Comparison of ENCODE assay signal across 8 cellular contexts in genomic region chr17:38874505-38875419, GRCh38. TPM values are rescaled to one million over a fixed set of nuclear protein-coding genes. Genes with fewer than 3 reads are reported as not detected.
DNase-seq lines count a peak whose midpoint lies in the region; ATAC-seq and TF ChIP-seq lines count a peak whose summit lies in the region.

No MANE protein-coding gene starts in this region.

- no peaks in the 10 kb centered on the region for H3K27me3 Mint-ChIP-seq in activated CD4-positive, alpha-beta memory T cell treated with anti-CD3 and anti-CD28 coated beads for 36 hours

- in situ Hi-C loops in GM23248 (cut with MboI), result no loop called here

- intact Hi-C loops in activated CD4-positive, alpha-beta memory T cell treated with anti-CD3 and anti-CD28 coated beads for 36 hours (cut with micrococcal nuclease), result loop anchor here (5.0 kb wide), 1 partner anchor 93 kb away; the partner anchor contains the start of gene FBXO47

- H3F3A ChIP-seq in GM23248 (ENCODE audit: insufficient read depth) (peaks cover 47% of the 10 kb centered on the region), smooth muscle cell (ENCODE audit: low read depth) (peaks cover 22% of the 10 kb centered on the region)

- DNase-seq in GM23248 (peak; percentile 66), fibroblast of villous mesenchyme (ENCODE audit: low read depth) (no peak), smooth muscle cell (lab: John Stamatoyannopoulos, UW; ENCODE audit: unreplicated experiment) (no peak), dermis blood vessel endothelial cell (no peak), NCI-H187 (lab: John Stamatoyannopoulos, UW) (no peak), hepatic stellate cell (ENCODE audit: low spot score) (no peak)
- DNase-seq in activated CD4-positive, alpha-beta memory T cell treated with anti-CD3 and anti-CD28 coated beads for 36 hours, result no peak

- H3K36me3 Mint-ChIP-seq in activated CD4-positive, alpha-beta memory T cell treated with anti-CD3 and anti-CD28 coated beads for 36 hours, result peaks cover 25% of the 10 kb centered on the region

- no peak overlapping the region for H3K4me3 Mint-ChIP-seq in activated CD4-positive, alpha-beta memory T cell treated with anti-CD3 and anti-CD28 coated beads for 36 hours

- POLR2A ChIA-PET in activated CD4-positive, alpha-beta memory T cell treated with anti-CD3 and anti-CD28 coated beads for 36 hours (lab: Charles Lee), result no interaction called here

- H3K36me3 ChIP-seq in GM23248 (ENCODE audit: low read depth) (peaks cover 4% of the 10 kb centered on the region; the same call in 1 of the 2 replicates), smooth muscle cell (ENCODE audit: low read depth) (no peaks in the 10 kb centered on the region)

- H3K9me3 ChIP-seq in GM23248 (ENCODE audit: low read depth), result no peaks in the 10 kb centered on the region
- no peaks in the 10 kb centered on the region for H3K9me3 ChIP-seq in smooth muscle cell (replicated peaks; ENCODE audit: low read depth)

- no peak for TF ChIP-seq CTCF in fibroblast of villous mesenchyme (IDR thresholded peaks at IDR 0.05; ENCODE audit: insufficient read depth, low read depth, low read length)
- TF ChIP-seq CTCF in smooth muscle cell (IDR thresholded peaks at IDR 0.05; ENCODE audit: borderline replicate concordance, insufficient read depth, poor library complexity, severe bottlenecking), result no peak

- H4K20me1 ChIP-seq in GM23248 (ENCODE audit: insufficient read depth) (peaks cover 24% of the 10 kb centered on the region), smooth muscle cell (ENCODE audit: low read depth) (peaks cover 91% of the 10 kb centered on the region)

- H3K4me1 ChIP-seq in GM23248 (ENCODE audit: insufficient read depth) (peaks cover 63% of the 10 kb centered on the region), smooth muscle cell (ENCODE audit: low read depth) (peaks cover 42% of the 10 kb centered on the region)

- CTCF ChIA-PET in activated CD4-positive, alpha-beta memory T cell treated with anti-CD3 and anti-CD28 coated beads for 36 hours (lab: Charles Lee), result no interaction called here

- H3K4me2 ChIP-seq in GM23248 (ENCODE audit: unreplicated experiment), result peak overlapping the region; percentile 98
- H3K4me2 ChIP-seq in smooth muscle cell, result peak overlapping the region; percentile 97

- peaks cover 77% of the 10 kb centered on the region for H3K4me1 Mint-ChIP-seq in activated CD4-positive, alpha-beta memory T cell treated with anti-CD3 and anti-CD28 coated beads for 36 hours (ENCODE audit: low read depth)

- H3K9ac ChIP-seq in GM23248 (peak overlapping the region; percentile 99), smooth muscle cell (ENCODE audit: low read depth) (no peak overlapping the region)

- H3K4me3 ChIP-seq in GM23248, result peak overlapping the region; percentile 100
- peak overlapping the region; percentile 100 for H3K4me3 ChIP-seq in fibroblast of villous mesenchyme (ENCODE audit: low read depth, low read length)
- peak overlapping the region; percentile 5 for H3K4me3 ChIP-seq in smooth muscle cell

- no peaks in the 10 kb centered on the region for H3K9me2 ChIP-seq in GM23248 (ENCODE audit: insufficient read depth)

- no peaks in the 10 kb centered on the region for H3K9me3 Mint-ChIP-seq in activated CD4-positive, alpha-beta memory T cell treated with anti-CD3 and anti-CD28 coated beads for 36 hours

- H2AFZ ChIP-seq in GM23248 (no peak overlapping the region), smooth muscle cell (ENCODE audit: low read depth) (no peak overlapping the region)

- H3K27me3 ChIP-seq in GM23248 (replicated peaks; ENCODE audit: insufficient read depth) (no peaks in the 10 kb centered on the region), smooth muscle cell (ENCODE audit: low read depth) (no peaks in the 10 kb centered on the region)

- H3K27ac ChIP-seq in GM23248, result peak overlapping the region; percentile 47
- H3K27ac ChIP-seq in smooth muscle cell (ENCODE audit: low read depth), result no peak overlapping the region

- H3K27ac Mint-ChIP-seq in activated CD4-positive, alpha-beta memory T cell treated with anti-CD3 and anti-CD28 coated beads for 36 hours, result peak overlapping the region; percentile 65

- peaks cover 97% of the 10 kb centered on the region for H3K79me2 ChIP-seq in GM23248 (ENCODE audit: insufficient read depth)
- peaks cover 88% of the 10 kb centered on the region for H3K79me2 ChIP-seq in smooth muscle cell (ENCODE audit: low read depth)

- 36 to 40% methylated on average over 9 to 11 of the region's 11 CpGs for WGBS in GM23248 (ENCODE audit: low coverage in 1 of 2, low lambda C conversion rate in 2 of 2, missing lambda C conversion rate in 2 of 2), 2 experiments
- WGBS in smooth muscle cell (ENCODE audit: low lambda C conversion rate), result 53% methylated on average over 11 of the region's 11 CpGs

- no peak for ATAC-seq in GM21367 (IDR thresholded peaks at IDR 0.05; ENCODE audit: unreplicated experiment)

RNA-seq across cellular contexts. Expression of gene LASP1, which starts 4.9 kb away (rescaled TPM):
- total RNA-seq in GM23248 (2014; rRNA removed; shearing (Covaris generic)), result 207 and 250 TPM in 2 replicates
- polyA plus RNA-seq in GM23248 (2016; fragmentation: Nextera tagmentation; extraction: Ambion mirVana) (198 and 203 TPM in 2 replicates), smooth muscle cell (120 and 130 TPM in 2 replicates)
- total RNA-seq in activated CD4-positive, alpha-beta memory T cell treated with anti-CD3 and anti-CD28 coated beads for 36 hours, result 100 to 1,000 TPM; 134 to 139 TPM
- total RNA-seq in fibroblast of villous mesenchyme (355 and 475 TPM in 2 replicates), smooth muscle cell (108 and 133 TPM in 2 replicates), dermis blood vessel endothelial cell (104 and 199 TPM in 2 replicates)

RNA-seq across cellular contexts. Expression of gene RPL23, which starts 21.2 kb away (rescaled TPM):
- 516 and 553 TPM in 2 replicates for total RNA-seq in GM23248 (2014; rRNA removed; shearing (Covaris generic))
- polyA plus RNA-seq in GM23248 (2016; fragmentation: Nextera tagmentation; extraction: Ambion mirVana) (1,114 and 1,221 TPM in 2 replicates), smooth muscle cell (435 and 499 TPM in 2 replicates)
- 1,000 to 10,000 TPM; 1,774 to 1,791 TPM for total RNA-seq in activated CD4-positive, alpha-beta memory T cell treated with anti-CD3 and anti-CD28 coated beads for 36 hours
- total RNA-seq in fibroblast of villous mesenchyme (1,013 and 1,112 TPM in 2 replicates), smooth muscle cell (1,675 and 1,715 TPM in 2 replicates), dermis blood vessel endothelial cell (921 and 1,590 TPM in 2 replicates)

RNA-seq across cellular contexts. Expression of gene CWC25, which starts 49.6 kb away (rescaled TPM):
- 9.7 and 18.7 TPM in 2 replicates for total RNA-seq in GM23248 (2014; rRNA removed; shearing (Covaris generic))
- polyA plus RNA-seq in GM23248 (2016; fragmentation: Nextera tagmentation; extraction: Ambion mirVana), result 13.3 and 14.2 TPM in 2 replicates
- 10 to 100 TPM; 21.1 to 21.5 TPM for total RNA-seq in activated CD4-positive, alpha-beta memory T cell treated with anti-CD3 and anti-CD28 coated beads for 36 hours
- total RNA-seq in fibroblast of villous mesenchyme, result 9.0 and 9.9 TPM in 2 replicates
- total RNA-seq in smooth muscle cell, result 9.2 and 26.0 TPM in 2 replicates
- polyA plus RNA-seq in smooth muscle cell, result 11.0 and 17.2 TPM in 2 replicates
- total RNA-seq in dermis blood vessel endothelial cell, result 11.7 and 13.1 TPM in 2 replicates

Comparison
In these comparisons a context has a peak if more than half of its experiments do, and no peak if none do; other contexts are left out.
1. H3K4me3 ChIP-seq: peak in every context shown above with its lines; median percentile 100 in GM23248; 100 in fibroblast of villous mesenchyme; 5 in smooth muscle cell.